In genomic region chr3:125914768-125915426, GRCh38 we compare ENCODE assay signal across 8 cellular contexts. TPM values are rescaled to one million over a fixed set of nuclear protein-coding genes. Genes with fewer than 3 reads are reported as not detected.
DNase-seq lines count a peak whose midpoint lies in the region; ATAC-seq and TF ChIP-seq lines count a peak whose summit lies in the region.
"Not testable (repeated sequence)": the region's sequence is repeated elsewhere in the genome, so short reads cannot be mapped to it uniquely, and the experiment has no call there.

No MANE protein-coding gene starts in this region.

- H3K27ac Mint-ChIP-seq in activated CD8-positive, alpha-beta T cell treated with anti-CD3 and anti-CD28 coated beads for 36 hours, result not testable (repeated sequence)
- peak overlapping the region; percentile 81 to 99 (median 91) for H3K27ac Mint-ChIP-seq in naive thymus-derived CD4-positive, alpha-beta T cell
- H3K27ac Mint-ChIP-seq in stimulated activated naive CD8-positive, alpha-beta T cell treated with anti-CD3 and anti-CD28 coated beads, Interleukin-15, Interleukin-2, amounts not matched to agents 100 ng/mL and 50 ng/mL, for 24 hours, result peak overlapping the region; percentile 63

- POLR2A ChIA-PET in activated CD8-positive, alpha-beta T cell treated with anti-CD3 and anti-CD28 coated beads for 36 hours (lab: Charles Lee), result not testable (repeated sequence)
- POLR2A ChIA-PET in naive thymus-derived CD4-positive, alpha-beta T cell (lab: Charles Lee), result interaction anchor here (1.2 kb wide), 1 partner anchor 560 kb away, joined by 4 read pairs; no protein-coding TSS in a partner anchor

- not testable (repeated sequence) for TF ChIP-seq CTCF in activated CD8-positive, alpha-beta T cell treated with anti-CD3 and anti-CD28 coated beads for 36 hours (IDR thresholded peaks at IDR 0.05)

- H3K9me3 ChIP-seq in BLaER1 treated with 17β-estradiol and CSF1 and Interleukin-3, amounts not matched to agents 10 nM and 100 nM (replicated peaks in 1 of 11); right cardiac atrium (ENCODE audit: control insufficient read depth, low read length); naive thymus-derived CD4-positive, alpha-beta T cell (ENCODE audit: control insufficient read depth in 2 of 3, low read length in 3 of 3): not testable (repeated sequence)

- H3K4me3 ChIP-seq in BLaER1 treated with 17β-estradiol and CSF1 and Interleukin-3, amounts not matched to agents 10 nM and 100 nM, result peak overlapping the region; percentile 66 to 84 (median 72)
- H3K4me3 ChIP-seq in right cardiac atrium (ENCODE audit: low read length), result peak overlapping the region; percentile 53
- H3K4me3 ChIP-seq in naive thymus-derived CD4-positive, alpha-beta T cell (ENCODE audit: low read length), result peak overlapping the region; percentile 53

- H3K27me3 ChIP-seq in BLaER1 treated with 17β-estradiol and CSF1 and Interleukin-3, amounts not matched to agents 10 nM and 100 nM; right cardiac atrium (ENCODE audit: control insufficient read depth, insufficient read depth); naive thymus-derived CD4-positive, alpha-beta T cell (ENCODE audit: control insufficient read depth in 2 of 2, insufficient read depth in 2 of 2, low read length in 2 of 2): not testable (repeated sequence)

- peak overlapping the region; percentile 63 to 82 (median 77) for H3K9ac ChIP-seq in BLaER1 treated with 17β-estradiol and CSF1 and Interleukin-3, amounts not matched to agents 10 nM and 100 nM

- H3K4me2 ChIP-seq in BLaER1 treated with 17β-estradiol and CSF1 and Interleukin-3, amounts not matched to agents 10 nM and 100 nM, result peak overlapping the region; percentile 78 to 91 (median 84)

- 19% methylated on average over 12 of the region's 12 CpGs for WGBS in right cardiac atrium

- H3K4me1 ChIP-seq in BLaER1 treated with 17β-estradiol and CSF1 and Interleukin-3, amounts not matched to agents 10 nM and 100 nM, result peaks cover 7 to 34% (median 28%) of the 10 kb centered on the region in 10 experiments
- not testable (repeated sequence) for H3K4me1 ChIP-seq in right cardiac atrium (ENCODE audit: control insufficient read depth, insufficient read depth, low read length); naive thymus-derived CD4-positive, alpha-beta T cell (ENCODE audit: control insufficient read depth in 2 of 2, insufficient read depth in 2 of 2, low read length in 2 of 2)

- DNase-seq in HK-2 (ENCODE audit: unreplicated experiment) (peak; percentile 29), NCI-H82 treated with DMSO at 0.1 percent for 48 hours (lab: John Stamatoyannopoulos, UW; ENCODE audit: unreplicated experiment) (peak; percentile 70)
- not testable (repeated sequence) for DNase-seq in activated CD8-positive, alpha-beta T cell treated with anti-CD3 and anti-CD28 coated beads for 36 hours; right cardiac atrium
- peak in 2 of 9 donors; percentile 8 to 16 for DNase-seq in naive thymus-derived CD4-positive, alpha-beta T cell

- H3K27ac ChIP-seq in BLaER1 treated with 17β-estradiol and CSF1 and Interleukin-3, amounts not matched to agents 10 nM and 100 nM, result peak overlapping the region in 9 of 11 experiments; percentile 35 to 68 (median 49); a peak in 13 of 22 replicates
- H3K27ac ChIP-seq in cingulate gyrus (ENCODE audit: low read depth, low read length) (peak overlapping the region; percentile 65), right cardiac atrium (ENCODE audit: low read length) (peak overlapping the region; percentile 36)
- H3K27ac ChIP-seq in naive thymus-derived CD4-positive, alpha-beta T cell (ENCODE audit: low read depth, low read length), result peak overlapping the region; percentile 83

- not testable (repeated sequence) for H4K20me1 ChIP-seq in BLaER1 treated with 17β-estradiol and CSF1 and Interleukin-3, amounts not matched to agents 10 nM and 100 nM

- H3K36me3 Mint-ChIP-seq in activated CD8-positive, alpha-beta T cell treated with anti-CD3 and anti-CD28 coated beads for 36 hours (ENCODE audit: low read depth); naive thymus-derived CD4-positive, alpha-beta T cell; stimulated activated naive CD8-positive, alpha-beta T cell treated with anti-CD3 and anti-CD28 coated beads, Interleukin-15, Interleukin-2, amounts not matched to agents 100 ng/mL and 50 ng/mL, for 24 hours (ENCODE audit: low read depth): not testable (repeated sequence)

- ATAC-seq in activated CD8-positive, alpha-beta T cell treated with anti-CD3 and anti-CD28 coated beads for 36 hours; right cardiac atrium; naive thymus-derived CD4-positive, alpha-beta T cell: not testable (repeated sequence)

- CTCF ChIA-PET in activated CD8-positive, alpha-beta T cell treated with anti-CD3 and anti-CD28 coated beads for 36 hours (lab: Charles Lee); naive thymus-derived CD4-positive, alpha-beta T cell (lab: Charles Lee): not testable (repeated sequence)

- H3K36me3 ChIP-seq in BLaER1 treated with 17β-estradiol and CSF1 and Interleukin-3, amounts not matched to agents 10 nM and 100 nM; naive thymus-derived CD4-positive, alpha-beta T cell (ENCODE audit: control insufficient read depth in 2 of 3, insufficient read depth in 3 of 3, low read length in 3 of 3): not testable (repeated sequence)

- H3K27me3 Mint-ChIP-seq in activated CD8-positive, alpha-beta T cell treated with anti-CD3 and anti-CD28 coated beads for 36 hours; naive thymus-derived CD4-positive, alpha-beta T cell; stimulated activated naive CD8-positive, alpha-beta T cell treated with anti-CD3 and anti-CD28 coated beads, Interleukin-15, Interleukin-2, amounts not matched to agents 100 ng/mL and 50 ng/mL, for 24 hours: not testable (repeated sequence)

- not testable (repeated sequence) for H3K9me3 Mint-ChIP-seq in activated CD8-positive, alpha-beta T cell treated with anti-CD3 and anti-CD28 coated beads for 36 hours; naive thymus-derived CD4-positive, alpha-beta T cell; stimulated activated naive CD8-positive, alpha-beta T cell treated with anti-CD3 and anti-CD28 coated beads, Interleukin-15, Interleukin-2, amounts not matched to agents 100 ng/mL and 50 ng/mL, for 24 hours

- peak overlapping the region; percentile 87 for H3K4me3 Mint-ChIP-seq in activated CD8-positive, alpha-beta T cell treated with anti-CD3 and anti-CD28 coated beads for 36 hours
- peak overlapping the region; percentile 78 to 94 (median 91) for H3K4me3 Mint-ChIP-seq in naive thymus-derived CD4-positive, alpha-beta T cell
- H3K4me3 Mint-ChIP-seq in stimulated activated naive CD8-positive, alpha-beta T cell treated with anti-CD3 and anti-CD28 coated beads, Interleukin-15, Interleukin-2, amounts not matched to agents 100 ng/mL and 50 ng/mL, for 24 hours, result peak overlapping the region; percentile 92

- peaks cover 23% of the 10 kb centered on the region for H3K4me1 Mint-ChIP-seq in activated CD8-positive, alpha-beta T cell treated with anti-CD3 and anti-CD28 coated beads for 36 hours (ENCODE audit: low read depth)
- peaks cover 6 to 18% (median 13%) of the 10 kb centered on the region in 7 donors for H3K4me1 Mint-ChIP-seq in naive thymus-derived CD4-positive, alpha-beta T cell
- peaks cover 29% of the 10 kb centered on the region for H3K4me1 Mint-ChIP-seq in stimulated activated naive CD8-positive, alpha-beta T cell treated with anti-CD3 and anti-CD28 coated beads, Interleukin-15, Interleukin-2, amounts not matched to agents 100 ng/mL and 50 ng/mL, for 24 hours (ENCODE audit: low read depth)

- intact Hi-C loops in activated CD8-positive, alpha-beta T cell treated with anti-CD3 and anti-CD28 coated beads for 36 hours (cut with micrococcal nuclease); right cardiac atrium (cut with DNase I): not testable (repeated sequence)
- intact Hi-C loops in naive thymus-derived CD4-positive, alpha-beta T cell (cut with micrococcal nuclease), result loop anchor here (5.0 to 10.0 kb wide), 9 partner anchors 148 to 1953 kb away; partner anchors contain the start of genes CCDC14 (in 1 of the 2), HEG1 (in 1 of the 2), KLF15 (in 1 of the 2) and MCM2 (in 1 of the 2)

RNA-seq across cellular contexts. Expression of gene ROPN1B, which starts 54.1 kb away (rescaled TPM):
- not detected for total RNA-seq in activated CD8-positive, alpha-beta T cell treated with anti-CD3 and anti-CD28 coated beads for 36 hours
- total RNA-seq in right cardiac atrium, result 1 to 10 TPM; 2.0 to 4.8 (median 3.6) TPM
- 4.5 TPM for polyA plus RNA-seq in right cardiac atrium
- not detected for total RNA-seq in naive thymus-derived CD4-positive, alpha-beta T cell
- under 1 TPM in 1 of 2 donors, not detected in 1; 0.26 TPM for polyA plus RNA-seq in naive thymus-derived CD4-positive, alpha-beta T cell
